In genomic region chr10:68877482-68877881, GRCh38 we compare ENCODE assay signal across 18 cellular contexts. TPM values are rescaled to one million over a fixed set of nuclear protein-coding genes. Genes with fewer than 3 reads are reported as not detected.
DNase-seq lines count a peak whose midpoint lies in the region; TF ChIP-seq lines count a peak whose summit lies in the region.
"Had no signal": no experiment of that assay in that cellular context is flagged by ENCODE, and none has a peak within 500 bp of the region (broad histone marks: within the 10 kb centered on the region; RNA-seq: fewer than 3 reads in every experiment).

No MANE protein-coding gene starts in this region.

- peak overlapping the region; percentile 36 for H3K4me2 ChIP-seq in neural progenitor cell

- WGBS in endodermal cell (ENCODE audit: insufficient coverage in 1 of 2, insufficient read length in 1 of 2), 2 experiments = 27% methylated on average over 1 of the region's 1 CpG; no CpG with 5 or more reads in 1 of the 2 experiments

- H3K9ac ChIP-seq in HUES48 (ENCODE audit: low read depth, low read length) (peak overlapping the region; percentile 18; the same call in 1 of the 2 replicates), endodermal cell (ENCODE audit: extremely low read depth, low read length, poor library complexity, severe bottlenecking) (no peak overlapping the region), neural progenitor cell (no peak overlapping the region)
- H3K9ac ChIP-seq: GM23248 had no signal

- H3F3A ChIP-seq in neural progenitor cell (ENCODE audit: low read depth) = peaks cover 45% of the 10 kb centered on the region

- H3K79me2 ChIP-seq in neural progenitor cell (ENCODE audit: low read depth) = peaks cover 20% of the 10 kb centered on the region

- no peaks in the 10 kb centered on the region for H3K9me3 ChIP-seq in HUES48 (ENCODE audit: control insufficient read depth, insufficient read depth, low read length)
- no peaks in the 10 kb centered on the region for H3K9me3 ChIP-seq in endodermal cell (ENCODE audit: control insufficient read depth, low read length)
- H3K9me3 ChIP-seq in neural progenitor cell (ENCODE audit: low read depth) = no peaks in the 10 kb centered on the region
- H3K9me3 ChIP-seq: A549, Caco-2, MG63 had no signal

- no peak overlapping the region for H2AFZ ChIP-seq in neural progenitor cell (replicated peaks)
- H2AFZ ChIP-seq: GM23248 had no signal

- H3K4me1 Mint-ChIP-seq in endodermal cell (peaks cover 42% of the 10 kb centered on the region), neural progenitor cell (peaks cover 51% of the 10 kb centered on the region)

- H3K36me3 ChIP-seq in HUES48 (ENCODE audit: control insufficient read depth, insufficient read depth, low read length) (no peaks in the 10 kb centered on the region), endodermal cell (ENCODE audit: control insufficient read depth, insufficient read depth, low read length) (no peaks in the 10 kb centered on the region), neural progenitor cell (no peaks in the 10 kb centered on the region)
- H3K36me3 ChIP-seq: MG63 had no signal

- TF ChIP-seq CTCF in endodermal cell (conservative IDR thresholded peaks at IDR 0.05) = peak; percentile 28
- TF ChIP-seq CTCF in neural progenitor cell (IDR thresholded peaks at IDR 0.05) = no peak

- H3K27me3 ChIP-seq in HUES48 (ENCODE audit: control insufficient read depth, insufficient read depth, low read length) (no peaks in the 10 kb centered on the region), endodermal cell (ENCODE audit: control insufficient read depth, insufficient read depth, low read length, poor library complexity, severe bottlenecking) (no peaks in the 10 kb centered on the region), neural progenitor cell (no peaks in the 10 kb centered on the region)

- H3K27ac Mint-ChIP-seq in endodermal cell (no peak overlapping the region), neural progenitor cell (peak overlapping the region; percentile 99)
- H3K27ac Mint-ChIP-seq: CD4-positive, alpha-beta T cell had no signal

- DNase-seq in ELF-1 (ENCODE audit: low read depth, low spot score) = peak; percentile 50
- DNase-seq in endodermal cell = peak; percentile 58
- DNase-seq in neural progenitor cell (ENCODE audit: low spot score) = no peak
- DNase-seq in KBM-7 = no peak
- DNase-seq in UCSD-AML1 (lab: John Stamatoyannopoulos, UW; ENCODE audit: unreplicated experiment) = no peak
- no peak for DNase-seq in pons (ENCODE audit: low spot score)
- DNase-seq: Caco-2; CD4-positive, alpha-beta T cell; GM23248; IMR-90; Kasumi-1; MG63; NCI-H1092; NK-92 treated with Interleukin-12 subunit alpha and Interleukin-12 subunit beta, amount 100 ng/mL, for 24 hours had no signal

- H3K9me3 Mint-ChIP-seq in endodermal cell (no peaks in the 10 kb centered on the region), neural progenitor cell (no peaks in the 10 kb centered on the region)
- H3K9me3 Mint-ChIP-seq: CD4-positive, alpha-beta T cell had no signal

- H3K27ac ChIP-seq in HUES48 (ENCODE audit: low read depth, low read length) = peak overlapping the region; percentile 88
- H3K27ac ChIP-seq in endodermal cell (ENCODE audit: low read depth, low read length) = peak overlapping the region; percentile 45
- H3K27ac ChIP-seq in neural progenitor cell = no peak overlapping the region
- H3K27ac ChIP-seq: A549, GM23248 had no signal

- H3K36me3 Mint-ChIP-seq in endodermal cell (ENCODE audit: low read depth) = no peaks in the 10 kb centered on the region
- H3K36me3 Mint-ChIP-seq in neural progenitor cell = no peaks in the 10 kb centered on the region

- H3K4me3 Mint-ChIP-seq in endodermal cell = peak overlapping the region; percentile 17
- H3K4me3 Mint-ChIP-seq in neural progenitor cell = no peak overlapping the region
- H3K4me3 Mint-ChIP-seq: CD4-positive, alpha-beta T cell had no signal

- H3K27me3 Mint-ChIP-seq in endodermal cell (ENCODE audit: insufficient read depth) (no peaks in the 10 kb centered on the region), neural progenitor cell (ENCODE audit: insufficient read depth, low read depth) (no peaks in the 10 kb centered on the region)
- H3K27me3 Mint-ChIP-seq: CD4-positive, alpha-beta T cell had no signal

- H3K4me1 ChIP-seq in HUES48 (ENCODE audit: control insufficient read depth, insufficient read depth, low read length) (peaks cover 34% of the 10 kb centered on the region), endodermal cell (ENCODE audit: control insufficient read depth, insufficient read depth, low read length) (peaks cover 9% of the 10 kb centered on the region), neural progenitor cell (peaks cover 48% of the 10 kb centered on the region)

- H3K4me3 ChIP-seq in HUES48 (ENCODE audit: low read depth, low read length) (peak overlapping the region; percentile 24; the same call in 1 of the 2 replicates), endodermal cell (ENCODE audit: low read length) (no peak overlapping the region), neural progenitor cell (no peak overlapping the region)
- H3K4me3 ChIP-seq: A549, GM12878, GM23248, MG63 had no signal

- in situ Hi-C loops in KBM-7 (cut with MboI; ENCODE audit: low pct_unique_long_range_greater_than_20kb, low sequenced_read_pairs) = no loop called here

- peaks cover 20% of the 10 kb centered on the region for H4K20me1 ChIP-seq in neural progenitor cell (ENCODE audit: low read depth)

RNA-seq across cellular contexts. Expression of gene DDX50, which starts 23.6 kb away (rescaled TPM):
- total RNA-seq in endodermal cell = 10 to 100 TPM; 38.0 to 46.5 TPM
- 56.3 TPM for polyA plus RNA-seq in endodermal cell (2013, experiment 1 of 2)
- polyA plus RNA-seq in endodermal cell (2013, experiment 2 of 2) = 57.0 TPM
- total RNA-seq in neural progenitor cell (ENCODE audit: low replicate concordance) = 75.2 and 110 TPM in 2 replicates

RNA-seq across cellular contexts. Expression of gene STOX1, which starts 50.2 kb away (rescaled TPM):
- total RNA-seq in endodermal cell = 1 to 10 TPM; 4.5 to 5.2 TPM
- 5.1 TPM for polyA plus RNA-seq in endodermal cell (2013, experiment 1 of 2)
- polyA plus RNA-seq in endodermal cell (2013, experiment 2 of 2) = 6.7 TPM
- total RNA-seq in neural progenitor cell (ENCODE audit: low replicate concordance) = 35.9 and 53.9 TPM in 2 replicates
- total RNA-seq: GM23248 had no signal
- polyA plus RNA-seq: BJ, GM23248 had no signal

Comparison
In these comparisons a context has a peak if more than half of its experiments do, and no peak if none do; other contexts are left out.
1. DNase-seq: peak in ELF-1 (single experiment) and endodermal cell (single experiment); none in neural progenitor cell (single experiment), KBM-7 (single experiment), UCSD-AML1 (single experiment) and pons (single experiment).